In the genomic region with DNA sequence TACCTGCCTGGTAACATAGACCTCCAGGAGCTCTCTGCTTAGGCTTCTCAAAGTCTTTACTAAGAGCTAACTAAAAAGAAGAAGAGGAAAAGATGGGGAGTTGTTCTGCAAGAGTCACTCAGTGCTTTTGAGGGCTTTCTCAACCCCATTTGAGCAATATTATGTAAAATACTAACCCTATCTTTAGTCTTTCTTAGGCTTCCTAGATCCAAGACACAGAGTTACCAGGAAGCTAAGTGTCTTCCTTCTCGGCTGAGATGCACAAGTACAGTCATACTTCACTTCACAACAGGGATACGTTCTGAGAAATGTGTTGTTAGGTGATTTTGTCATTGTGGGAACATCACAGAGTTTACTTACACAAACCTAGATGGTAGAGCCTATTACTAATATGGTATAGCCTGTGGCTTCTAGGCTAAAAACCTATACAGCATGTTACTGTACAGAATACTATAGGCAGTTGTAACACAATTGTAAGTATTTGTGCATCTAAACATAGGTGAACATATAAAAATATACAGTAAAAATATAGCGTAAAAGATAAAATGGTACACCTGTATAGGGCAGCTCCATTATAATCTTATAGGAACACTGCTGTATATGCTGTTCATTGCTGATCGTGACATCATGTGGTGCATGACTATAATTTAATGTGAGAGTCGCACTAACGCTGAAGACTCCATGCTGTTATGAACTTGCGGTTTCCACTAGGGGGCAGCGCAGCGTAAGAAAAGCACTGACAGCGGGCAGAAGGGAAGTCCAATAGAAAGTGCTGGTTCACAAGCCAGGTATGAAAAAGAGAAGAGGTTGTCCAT, we compare ENCODE assay signal across 8 cellular contexts. TPM values are rescaled to one million over a fixed set of nuclear protein-coding genes. Genes with fewer than 3 reads are reported as not detected.
DNase-seq lines count a peak whose midpoint lies in the region; ATAC-seq and TF ChIP-seq lines count a peak whose summit lies in the region.

No MANE protein-coding gene starts in this region.

- no peaks in the 10 kb centered on the region for H3K9me3 ChIP-seq in esophagus squamous epithelium

- intact Hi-C loops in esophagus squamous epithelium (cut with DNase I): loop anchor here (5.0 kb wide), 1 partner anchor 97 kb away; no protein-coding TSS in a partner anchor

- DNase-seq in DMS114 treated with DMSO at 0.1 percent for 48 hours (lab: John Stamatoyannopoulos, UW; ENCODE audit: unreplicated experiment): peak; percentile 70
- DNase-seq in KG1 (lab: John Stamatoyannopoulos, UW): peak; percentile 63
- DNase-seq in OCI-M2 (lab: John Stamatoyannopoulos, UW; ENCODE audit: unreplicated experiment): peak; percentile 27
- peak; percentile 89 for DNase-seq in activated T-cell treated with anti-CD3 and anti-CD28 coated beads for 4 hours
- peak; percentile 17 for DNase-seq in esophagus squamous epithelium (lab: John Stamatoyannopoulos, UW)
- peak; percentile 88 for DNase-seq in natural killer cell treated with Interleukin-12 subunit alpha and Interleukin-12 subunit beta and Interleukin-15 and Interleukin-18, amount 100 ng/mL, for 72 hours (ENCODE audit: low spot score)
- DNase-seq in stimulated activated naive CD4-positive, alpha-beta T cell (lab: John Stamatoyannopoulos, UW): peak; percentile 66 to 84 (median 72)

- H3K27ac ChIP-seq in esophagus squamous epithelium: no peak overlapping the region

- no peaks in the 10 kb centered on the region for H3K36me3 Mint-ChIP-seq in natural killer cell treated with Interleukin-12 subunit alpha and Interleukin-12 subunit beta and Interleukin-15 and Interleukin-18, amount 100 ng/mL, for 72 hours

- TF ChIP-seq CTCF in esophagus squamous epithelium (IDR thresholded peaks at IDR 0.05): peak; percentile 73 to 95 (median 92)

- no peak for TF ChIP-seq POLR2A in esophagus squamous epithelium (IDR thresholded peaks at IDR 0.05)

- peaks cover 0 to 55% (median 0%) of the 10 kb centered on the region in 3 donors for H3K4me1 ChIP-seq in esophagus squamous epithelium

- H3K36me3 ChIP-seq in esophagus squamous epithelium: peaks cover 0 to 6% (median 0%) of the 10 kb centered on the region in 3 donors

- no peak overlapping the region for H3K27ac Mint-ChIP-seq in natural killer cell treated with Interleukin-12 subunit alpha and Interleukin-12 subunit beta and Interleukin-15 and Interleukin-18, amount 100 ng/mL, for 72 hours

- 17 to 21% methylated on average over 10 of the region's 10 CpGs for WGBS in esophagus squamous epithelium, 2 donors

- no peaks in the 10 kb centered on the region for H3K27me3 ChIP-seq in esophagus squamous epithelium

- no peaks in the 10 kb centered on the region for H3K27me3 Mint-ChIP-seq in natural killer cell treated with Interleukin-12 subunit alpha and Interleukin-12 subunit beta and Interleukin-15 and Interleukin-18, amount 100 ng/mL, for 72 hours

- no peak overlapping the region for H3K4me3 ChIP-seq in esophagus squamous epithelium

- H3K9me3 Mint-ChIP-seq in natural killer cell treated with Interleukin-12 subunit alpha and Interleukin-12 subunit beta and Interleukin-15 and Interleukin-18, amount 100 ng/mL, for 72 hours: no peaks in the 10 kb centered on the region

- no peak overlapping the region for H3K4me3 Mint-ChIP-seq in natural killer cell treated with Interleukin-12 subunit alpha and Interleukin-12 subunit beta and Interleukin-15 and Interleukin-18, amount 100 ng/mL, for 72 hours

- H3K4me1 Mint-ChIP-seq in natural killer cell treated with Interleukin-12 subunit alpha and Interleukin-12 subunit beta and Interleukin-15 and Interleukin-18, amount 100 ng/mL, for 72 hours (ENCODE audit: low read depth in 2 of 2): peaks cover 20 to 24% of the 10 kb centered on the region in 2 donors

- peak; percentile 84 for ATAC-seq in GM21619 (IDR thresholded peaks at IDR 0.05; ENCODE audit: unreplicated experiment)
- peak; percentile 88 to 93 for ATAC-seq in natural killer cell treated with Interleukin-12 subunit alpha and Interleukin-12 subunit beta and Interleukin-15 and Interleukin-18, amount 100 ng/mL, for 72 hours

RNA-seq across cellular contexts. Expression of a gene that starts 16.3 kb away (rescaled TPM):
- 10 to 100 TPM; 26.3 to 43.5 (median 31.5) TPM for total RNA-seq in esophagus squamous epithelium
- under 1 TPM; 0.29 to 0.73 TPM for total RNA-seq in natural killer cell treated with Interleukin-12 subunit alpha and Interleukin-12 subunit beta and Interleukin-15 and Interleukin-18, amount 100 ng/mL, for 72 hours

RNA-seq across cellular contexts. Expression of a gene that starts 32.8 kb away (rescaled TPM):
- total RNA-seq in esophagus squamous epithelium: not detected
- not detected for total RNA-seq in natural killer cell treated with Interleukin-12 subunit alpha and Interleukin-12 subunit beta and Interleukin-15 and Interleukin-18, amount 100 ng/mL, for 72 hours

RNA-seq across cellular contexts. Expression of a gene that starts 44.7 kb away (rescaled TPM):
- 10 to 100 TPM in 2 of 4 donors, 1 to 10 TPM in 2; 3.5 to 21.0 (median 7.6) TPM for total RNA-seq in esophagus squamous epithelium
- total RNA-seq in natural killer cell treated with Interleukin-12 subunit alpha and Interleukin-12 subunit beta and Interleukin-15 and Interleukin-18, amount 100 ng/mL, for 72 hours: 10 to 100 TPM; 21.0 to 37.6 TPM

Comparison
In these comparisons a context has a peak if more than half of its experiments do, and no peak if none do; other contexts are left out.
1. DNase-seq: peak in every context shown above with its lines; median percentile 89 in activated T-cell treated with anti-CD3 and anti-CD28 coated beads for 4 hours; 88 in natural killer cell treated with Interleukin-12 subunit alpha and Interleukin-12 subunit beta and Interleukin-15 and Interleukin-18, amount 100 ng/mL, for 72 hours; 72 in stimulated activated naive CD4-positive, alpha-beta T cell; 70 in DMS114 treated with DMSO at 0.1 percent for 48 hours; 63 in KG1; 27 in OCI-M2; 17 in esophagus squamous epithelium.
2. RNA of a gene that starts 16.3 kb away (total RNA-seq): 26.3 to 43.5 TPM in esophagus squamous epithelium; 0.29 to 0.73 TPM in natural killer cell treated with Interleukin-12 subunit alpha and Interleukin-12 subunit beta and Interleukin-15 and Interleukin-18, amount 100 ng/mL, for 72 hours; every median in the first group is over 10 times any median in the second.